Comparison of ENCODE assay signal across 26 cellular contexts in the genomic region with DNA sequence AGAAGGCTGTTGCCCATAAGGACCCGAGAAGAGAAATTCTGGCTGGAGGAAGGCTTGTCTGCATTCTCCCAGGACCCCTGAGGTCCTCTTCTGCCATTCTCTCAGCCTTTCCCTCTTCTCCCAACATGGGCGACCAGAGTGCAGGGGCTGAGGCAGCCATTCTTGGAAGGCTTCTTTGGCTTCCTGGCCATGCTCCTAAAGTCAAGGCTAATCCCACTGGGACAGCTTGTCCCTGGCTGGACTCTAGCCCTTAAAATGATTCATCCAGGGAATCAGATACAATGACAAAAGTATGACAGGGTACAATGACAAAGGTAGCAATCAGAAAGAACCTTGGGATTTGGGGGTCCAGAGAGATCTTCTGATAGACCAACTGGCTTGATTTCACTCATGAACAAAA. TPM values are rescaled to one million over a fixed set of nuclear protein-coding genes. Genes with fewer than 3 reads are reported as not detected.
"Had no signal": no experiment of that assay in that cellular context is flagged by ENCODE, and none has a peak within 500 bp of the region (broad histone marks: within the 10 kb centered on the region; RNA-seq: fewer than 3 reads in every experiment).

No MANE protein-coding gene starts in this region.

- H3K9me3 Mint-ChIP-seq: activated CD4-positive, alpha-beta T cell treated with anti-CD3 and anti-CD28 coated beads, Interleukin-2, amount 10 ng/mL, durations not matched to agents 7 days and 5 days; activated CD8-positive, alpha-beta T cell treated with anti-CD3 and anti-CD28 coated beads for 36 hours; activated naive CD8-positive, alpha-beta T cell treated with anti-CD3 and anti-CD28 coated beads, Interleukin-2, amount 50 U/mL, for 24 hours; brain; effector memory CD8-positive, alpha-beta T cell; memory B cell; naive B cell had no signal

- H3K79me2 ChIP-seq: parathyroid adenoma had no signal

- H3K4me1 ChIP-seq: parathyroid adenoma had no signal

- H3K9me3 ChIP-seq: sigmoid colon, tibial nerve had no signal

- H3K4me3 ChIP-seq: dorsolateral prefrontal cortex, sigmoid colon, tibial nerve had no signal

- ATAC-seq: activated CD8-positive, alpha-beta memory T cell treated with anti-CD3 and anti-CD28 coated beads, Interleukin-2, amount 10 ng/mL, durations not matched to agents 7 days and 5 days; activated CD8-positive, alpha-beta T cell treated with anti-CD3 and anti-CD28 coated beads for 36 hours; activated naive CD8-positive, alpha-beta T cell treated with anti-CD3 and anti-CD28 coated beads, Interleukin-2, amount 50 U/mL, for 24 hours; effector memory CD8-positive, alpha-beta T cell had no signal

- H3K27me3 Mint-ChIP-seq: activated CD4-positive, alpha-beta T cell treated with anti-CD3 and anti-CD28 coated beads, Interleukin-2, amount 10 ng/mL, durations not matched to agents 7 days and 5 days; activated CD8-positive, alpha-beta memory T cell treated with anti-CD3 and anti-CD28 coated beads, Interleukin-2, amount 10 ng/mL, durations not matched to agents 7 days and 5 days; activated CD8-positive, alpha-beta T cell treated with anti-CD3 and anti-CD28 coated beads for 36 hours; activated naive CD8-positive, alpha-beta T cell treated with anti-CD3 and anti-CD28 coated beads, Interleukin-2, amount 50 U/mL, for 24 hours had no signal

- H3K27me3 ChIP-seq: dorsolateral prefrontal cortex, sigmoid colon, tibial nerve had no signal

- H3K4me1 Mint-ChIP-seq: activated CD4-positive, alpha-beta T cell treated with anti-CD3 and anti-CD28 coated beads, Interleukin-2, amount 10 ng/mL, durations not matched to agents 7 days and 5 days; activated CD8-positive, alpha-beta memory T cell treated with anti-CD3 and anti-CD28 coated beads, Interleukin-2, amount 10 ng/mL, durations not matched to agents 7 days and 5 days; activated naive CD8-positive, alpha-beta T cell treated with anti-CD3 and anti-CD28 coated beads, Interleukin-2, amount 50 U/mL, for 24 hours; memory B cell; naive B cell had no signal

- DNase-seq: activated CD4-positive, alpha-beta T cell treated with anti-CD3 and anti-CD28 coated beads, Interleukin-2, amount 10 ng/mL, durations not matched to agents 7 days and 5 days; activated CD4-positive, CD25-positive, alpha-beta regulatory T cell treated with anti-CD3 and anti-CD28 coated beads, Interleukin-2, amount 50 U/mL, for 72 hours; activated CD8-positive, alpha-beta memory T cell treated with anti-CD3 and anti-CD28 coated beads, Interleukin-2, amount 10 ng/mL, durations not matched to agents 7 days and 5 days; activated CD8-positive, alpha-beta T cell treated with anti-CD3 and anti-CD28 coated beads for 36 hours; activated effector memory CD4-positive, alpha-beta T cell treated with anti-CD3 and anti-CD28 coated beads, Interleukin-2, amount 50 U/mL, for 16 hours; activated naive CD4-positive, alpha-beta T cell treated with anti-CD3 and anti-CD28 coated beads, Interleukin-2, amount 50 U/mL, for 16 hours; activated naive CD8-positive, alpha-beta T cell treated with anti-CD3 and anti-CD28 coated beads, Interleukin-2, amount 50 U/mL, for 24 hours; activated T-cell treated with anti-CD3 and anti-CD28 coated beads for 4 hours; anterior cingulate cortex; caudate nucleus; dorsolateral prefrontal cortex; effector memory CD8-positive, alpha-beta T cell; foreskin melanocyte; glutamatergic neuron; naive B cell; nucleus accumbens; sigmoid colon; stimulated activated CD4-positive, alpha-beta T cell treated with anti-CD3 and anti-CD28 coated beads, Interleukin-4, amount 100 ng/mL, for 24 hours; stimulated activated naive CD4-positive, alpha-beta T cell treated with Interleukin-2 at 50 U/mL for 16 hours; T-helper 1 cell; WERI-Rb-1 had no signal

- H2AFZ ChIP-seq: parathyroid adenoma had no signal

- H3K9ac ChIP-seq: parathyroid adenoma had no signal

- H3K27ac Mint-ChIP-seq: activated CD4-positive, alpha-beta T cell treated with anti-CD3 and anti-CD28 coated beads, Interleukin-2, amount 10 ng/mL, durations not matched to agents 7 days and 5 days; activated CD8-positive, alpha-beta memory T cell treated with anti-CD3 and anti-CD28 coated beads, Interleukin-2, amount 10 ng/mL, durations not matched to agents 7 days and 5 days; activated CD8-positive, alpha-beta T cell treated with anti-CD3 and anti-CD28 coated beads for 36 hours; activated naive CD8-positive, alpha-beta T cell treated with anti-CD3 and anti-CD28 coated beads, Interleukin-2, amount 50 U/mL, for 24 hours; effector memory CD8-positive, alpha-beta T cell; memory B cell had no signal

- H3K36me3 ChIP-seq: sigmoid colon, tibial nerve, WERI-Rb-1 had no signal

- H3K27ac ChIP-seq: dorsolateral prefrontal cortex, parathyroid adenoma, WERI-Rb-1 had no signal

- H3K4me3 Mint-ChIP-seq: activated CD4-positive, alpha-beta T cell treated with anti-CD3 and anti-CD28 coated beads, Interleukin-2, amount 10 ng/mL, durations not matched to agents 7 days and 5 days; activated CD8-positive, alpha-beta memory T cell treated with anti-CD3 and anti-CD28 coated beads, Interleukin-2, amount 10 ng/mL, durations not matched to agents 7 days and 5 days; activated CD8-positive, alpha-beta T cell treated with anti-CD3 and anti-CD28 coated beads for 36 hours; activated naive CD8-positive, alpha-beta T cell treated with anti-CD3 and anti-CD28 coated beads, Interleukin-2, amount 50 U/mL, for 24 hours; brain; effector memory CD8-positive, alpha-beta T cell; memory B cell; naive B cell had no signal

- H3K36me3 Mint-ChIP-seq: activated CD8-positive, alpha-beta memory T cell treated with anti-CD3 and anti-CD28 coated beads, Interleukin-2, amount 10 ng/mL, durations not matched to agents 7 days and 5 days; brain; memory B cell; naive B cell had no signal

RNA-seq across cellular contexts. Expression of a gene that starts 26.8 kb away (rescaled TPM):
- total RNA-seq: activated CD4-positive, alpha-beta T cell treated with anti-CD3 and anti-CD28 coated beads, Interleukin-2, amount 10 ng/mL, durations not matched to agents 7 days and 5 days; activated CD8-positive, alpha-beta memory T cell treated with anti-CD3 and anti-CD28 coated beads, Interleukin-2, amount 10 ng/mL, durations not matched to agents 7 days and 5 days; activated CD8-positive, alpha-beta T cell treated with anti-CD3 and anti-CD28 coated beads for 36 hours had no signal
- polyA plus RNA-seq: neural cell had no signal
